In the genomic region with DNA sequence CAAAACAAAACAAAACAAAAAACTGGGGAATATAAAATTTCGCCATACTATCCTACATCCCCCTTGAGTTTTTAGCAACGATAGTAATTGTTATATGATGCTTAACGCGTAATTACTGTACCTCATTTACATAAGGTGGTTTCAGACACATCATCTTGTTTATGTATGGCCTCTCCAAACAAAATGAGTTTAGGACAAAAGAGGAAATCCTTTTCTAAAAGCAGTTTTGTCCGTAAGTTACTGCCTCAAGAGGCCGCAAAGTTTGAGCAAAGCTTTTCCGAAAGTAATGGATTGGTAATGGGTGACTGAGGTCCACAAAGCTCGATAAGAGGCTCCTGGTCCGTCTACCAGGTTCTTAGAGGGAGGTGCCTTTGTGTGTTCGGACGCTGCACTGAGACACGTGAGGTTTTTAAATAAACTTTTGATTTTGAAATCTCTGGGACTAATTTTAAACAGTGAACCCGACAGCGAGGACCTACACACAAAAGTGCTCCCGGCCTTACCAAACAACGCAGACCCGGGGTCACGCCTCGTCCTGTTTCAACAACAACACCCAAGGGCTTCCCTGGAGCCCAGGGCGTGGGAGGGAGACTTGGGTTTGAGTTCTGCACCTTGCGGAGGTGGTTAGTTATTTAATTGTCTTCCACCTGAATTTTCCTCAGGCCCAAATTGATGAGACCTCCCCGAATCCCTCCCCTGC, we compare ENCODE assay signal across 8 cellular contexts. TPM values are rescaled to one million over a fixed set of nuclear protein-coding genes. Genes with fewer than 3 reads are reported as not detected.
DNase-seq lines count a peak whose midpoint lies in the region; ATAC-seq, FAIRE-seq and TF ChIP-seq lines count a peak whose summit lies in the region.

No MANE protein-coding gene starts in this region.

- peaks cover 10% of the 10 kb centered on the region for H3K4me1 ChIP-seq in keratinocyte (ENCODE audit: control insufficient read depth, extremely low read depth, insufficient read depth, low read length)

- H3K4me3 ChIP-seq in keratinocyte (ENCODE audit: control insufficient read depth in 2 of 3, extremely low read depth in 1 of 3, insufficient read depth in 2 of 3, low read depth in 1 of 3, low read length in 3 of 3), result peak overlapping the region; percentile 87 to 99 (median 93)

- peak overlapping the region; percentile 93 to 97 (median 95) for H3K27ac Mint-ChIP-seq in CD14-positive monocyte
- peak overlapping the region; percentile 88 for H3K27ac Mint-ChIP-seq in activated naive CD8-positive, alpha-beta T cell treated with anti-CD3 and anti-CD28 coated beads, Interleukin-2, amount 50 U/mL, for 24 hours

- peak overlapping the region; percentile 95 for H2AFZ ChIP-seq in keratinocyte (ENCODE audit: control insufficient read depth, low read length)

- H3K79me2 ChIP-seq in keratinocyte (ENCODE audit: control insufficient read depth, insufficient read depth, low read length), result peaks cover 36% of the 10 kb centered on the region

- H3K4me3 Mint-ChIP-seq in CD14-positive monocyte, result peak overlapping the region; percentile 87 to 89
- H3K4me3 Mint-ChIP-seq in activated naive CD8-positive, alpha-beta T cell treated with anti-CD3 and anti-CD28 coated beads, Interleukin-2, amount 50 U/mL, for 24 hours, result peak overlapping the region; percentile 96

- H3K27me3 ChIP-seq in keratinocyte (ENCODE audit: control insufficient read depth, extremely low read depth, insufficient read depth, low read length), result no peaks in the 10 kb centered on the region

- peak overlapping the region; percentile 98 for H3K4me2 ChIP-seq in keratinocyte (ENCODE audit: control insufficient read depth, extremely low read depth, insufficient read depth, low read depth, low read length)

- no peaks in the 10 kb centered on the region for H4K20me1 ChIP-seq in keratinocyte (ENCODE audit: control insufficient read depth, extremely low read depth, insufficient read depth, low read length)

- dilution Hi-C loops in keratinocyte (cut with MboI; ENCODE audit: extremely low pct_ligation_motif_present, low sequenced_read_pairs), result no loop called here

- H3K36me3 Mint-ChIP-seq in CD14-positive monocyte, result peaks cover under 1 to 2% of the 10 kb centered on the region in 2 donors
- peaks cover 5% of the 10 kb centered on the region for H3K36me3 Mint-ChIP-seq in activated naive CD8-positive, alpha-beta T cell treated with anti-CD3 and anti-CD28 coated beads, Interleukin-2, amount 50 U/mL, for 24 hours (ENCODE audit: low read depth)

- H3K4me1 Mint-ChIP-seq in CD14-positive monocyte, result peaks cover 28% of the 10 kb centered on the region
- peaks cover 27% of the 10 kb centered on the region for H3K4me1 Mint-ChIP-seq in activated naive CD8-positive, alpha-beta T cell treated with anti-CD3 and anti-CD28 coated beads, Interleukin-2, amount 50 U/mL, for 24 hours

- no peaks in the 10 kb centered on the region for H3K36me3 ChIP-seq in keratinocyte (ENCODE audit: control insufficient read depth in 2 of 2, extremely low read depth in 1 of 2, insufficient read depth in 2 of 2, low read length in 2 of 2)

- H3K27me3 Mint-ChIP-seq in CD14-positive monocyte (ENCODE audit: low read depth in 3 of 3), result no peaks in the 10 kb centered on the region
- H3K27me3 Mint-ChIP-seq in activated naive CD8-positive, alpha-beta T cell treated with anti-CD3 and anti-CD28 coated beads, Interleukin-2, amount 50 U/mL, for 24 hours, result no peaks in the 10 kb centered on the region

- FAIRE-seq in keratinocyte (lab: Jason Lieb, UNC), result no peak

- TF ChIP-seq CTCF in CD14-positive monocyte (IDR thresholded peaks at IDR 0.05), result no peak
- no peak for TF ChIP-seq CTCF in keratinocyte (optimal IDR thresholded peaks at IDR 0.05 in 1 of 3, IDR thresholded peaks at IDR 0.05 in 1 of 3, conservative IDR thresholded peaks at IDR 0.05 in 1 of 3; ENCODE audit: extremely low read depth in 1 of 3, insufficient read depth in 2 of 3, low read length in 3 of 3)

- H3K9me3 ChIP-seq in keratinocyte (ENCODE audit: control insufficient read depth, low read depth, low read length), result no peaks in the 10 kb centered on the region

- H3K9ac ChIP-seq in keratinocyte (ENCODE audit: control insufficient read depth, extremely low read depth, insufficient read depth, low read length), result peak overlapping the region; percentile 97

- no peaks in the 10 kb centered on the region for H3K9me1 ChIP-seq in keratinocyte (ENCODE audit: control insufficient read depth, extremely low read depth, insufficient read depth, low read length)

- ATAC-seq in HG02938 (IDR thresholded peaks at IDR 0.05; ENCODE audit: unreplicated experiment), result peak; percentile 9
- ATAC-seq in activated naive CD8-positive, alpha-beta T cell treated with anti-CD3 and anti-CD28 coated beads, Interleukin-2, amount 50 U/mL, for 24 hours, result no peak
- peak; percentile 10 for ATAC-seq in stimulated activated naive CD8-positive, alpha-beta T cell treated with anti-CD3 and anti-CD28 coated beads, Interleukin-15, Interleukin-2, amounts not matched to agents 100 U/mL and 50 U/mL, for 24 hours
- ATAC-seq in GM21529 (IDR thresholded peaks at IDR 0.05; ENCODE audit: unreplicated experiment), result no peak

- no peaks in the 10 kb centered on the region for H3K9me3 Mint-ChIP-seq in CD14-positive monocyte
- H3K9me3 Mint-ChIP-seq in activated naive CD8-positive, alpha-beta T cell treated with anti-CD3 and anti-CD28 coated beads, Interleukin-2, amount 50 U/mL, for 24 hours, result no peaks in the 10 kb centered on the region

- H3K27ac ChIP-seq in keratinocyte (ENCODE audit: control insufficient read depth, insufficient read depth, low read length), result peak overlapping the region; percentile 93

- intact Hi-C loops in CD14-positive monocyte (cut with micrococcal nuclease), result loop anchor here (2.0 to 10.0 kb wide), 2 partner anchors 22 to 314 kb away; a partner anchor contains a TSS

- DNase-seq in CD14-positive monocyte (ENCODE audit: low spot score) (no peak), keratinocyte (ENCODE audit: low read depth, low spot score) (no peak), inferior parietal cortex (ENCODE audit: extremely low spot score) (no peak), NCI-H1105 treated with DMSO at 0.1 percent for 48 hours (lab: John Stamatoyannopoulos, UW) (no peak)
- DNase-seq in activated naive CD8-positive, alpha-beta T cell treated with anti-CD3 and anti-CD28 coated beads, Interleukin-2, amount 50 U/mL, for 24 hours, result no peak
- no peak for DNase-seq in stimulated activated naive CD8-positive, alpha-beta T cell treated with anti-CD3 and anti-CD28 coated beads, Interleukin-15, Interleukin-2, amounts not matched to agents 100 U/mL and 50 U/mL, for 24 hours

RNA-seq across cellular contexts. Expression of a gene that starts 0.5 kb away (rescaled TPM):
- polyA plus RNA-seq in CD14-positive monocyte, result 1 to 10 TPM; 3.6 to 3.9 TPM
- 1.4 to 2.6 TPM (median 1.5 TPM) in 3 replicates for polyA plus RNA-seq in keratinocyte
- polyA plus RNA-seq in keratinocyte (2011; ENCODE audit: low read depth), result 2.8 TPM
- 1.2 and 2.2 TPM in 2 replicates for polyA plus RNA-seq in keratinocyte (2011; cell fraction: cytosol; rRNA removed)
- 1.0 and 1.9 TPM in 2 replicates for polyA plus RNA-seq in keratinocyte (2011; cell fraction: nucleus; rRNA removed)
- 1.5 and 3.1 TPM in 2 replicates for polyA plus RNA-seq in keratinocyte (2012; ENCODE audit: low replicate concordance)
- 1.2 to 3.9 TPM (median 1.9 TPM) in 3 replicates for polyA minus RNA-seq in keratinocyte
- polyA minus RNA-seq in keratinocyte (2011; cell fraction: cytosol; rRNA and poly(A)+ RNA removed), result 1.2 TPM
- 0.63 and 0.85 TPM in 2 replicates for polyA minus RNA-seq in keratinocyte (2011; cell fraction: nucleus; rRNA and poly(A)+ RNA removed)

RNA-seq across cellular contexts. Expression of a gene that starts 22.1 kb away (rescaled TPM):
- polyA plus RNA-seq in CD14-positive monocyte (10 to 100 TPM; 10.2 to 11.3 TPM), keratinocyte (1.8 to 5.2 TPM (median 3.6 TPM) in 3 replicates)
- 20.2 TPM for polyA plus RNA-seq in keratinocyte (2011; ENCODE audit: low read depth)
- 4.1 and 4.4 TPM in 2 replicates for polyA plus RNA-seq in keratinocyte (2011; cell fraction: cytosol; rRNA removed)
- polyA plus RNA-seq in keratinocyte (2011; cell fraction: nucleus; rRNA removed), result 6.5 and 7.9 TPM in 2 replicates
- polyA plus RNA-seq in keratinocyte (2012; ENCODE audit: low replicate concordance), result 8.6 and 12.2 TPM in 2 replicates
- polyA minus RNA-seq in keratinocyte, result 4.0 to 7.9 TPM (median 4.4 TPM) in 3 replicates
- 6.5 TPM for polyA minus RNA-seq in keratinocyte (2011; cell fraction: cytosol; rRNA and poly(A)+ RNA removed)
- polyA minus RNA-seq in keratinocyte (2011; cell fraction: nucleus; rRNA and poly(A)+ RNA removed), result 7.8 and 11.6 TPM in 2 replicates

Comparison
In these comparisons a context has a peak if more than half of its experiments do, and no peak if none do; other contexts are left out.
1. ATAC-seq: peak in HG02938 (single experiment) and stimulated activated naive CD8-positive, alpha-beta T cell treated with anti-CD3 and anti-CD28 coated beads, Interleukin-15, Interleukin-2, amounts not matched to agents 100 U/mL and 50 U/mL, for 24 hours (single experiment); none in activated naive CD8-positive, alpha-beta T cell treated with anti-CD3 and anti-CD28 coated beads, Interleukin-2, amount 50 U/mL, for 24 hours (single experiment) and GM21529 (single experiment).